Comparison of ENCODE assay signal across 11 cellular contexts in genomic region chr1:50971748-50972305, GRCh38. TPM values are rescaled to one million over a fixed set of nuclear protein-coding genes. Genes with fewer than 3 reads are reported as not detected.
DNase-seq lines count a peak whose midpoint lies in the region; ATAC-seq and TF ChIP-seq lines count a peak whose summit lies in the region.
"Had no signal": no experiment of that assay in that cellular context is flagged by ENCODE, and none has a peak within 500 bp of the region (broad histone marks: within the 10 kb centered on the region; RNA-seq: fewer than 3 reads in every experiment).

No MANE protein-coding gene starts in this region.

- H4K20me1 ChIP-seq in GM23248 (ENCODE audit: insufficient read depth) = no peaks in the 10 kb centered on the region
- H4K20me1 ChIP-seq in osteoblast (ENCODE audit: insufficient read depth, low read length) = no peaks in the 10 kb centered on the region

- no peak for ATAC-seq in GM19023 (IDR thresholded peaks at IDR 0.05; ENCODE audit: unreplicated experiment)
- no peak for ATAC-seq in T-helper 17 cell

- H3K4me3 ChIP-seq in GM23248 (peak overlapping the region; percentile 96), osteoblast (ENCODE audit: insufficient read depth, low read length) (peak overlapping the region; percentile 97)

- peak; percentile 57 for DNase-seq in DMS153 treated with DMSO at 0.1 percent for 48 hours (lab: John Stamatoyannopoulos, UW; ENCODE audit: unreplicated experiment)
- DNase-seq in DMS153 (lab: John Stamatoyannopoulos, UW) = no peak
- no peak for DNase-seq in GM23248
- no peak for DNase-seq in activated T-helper 1 cell treated with anti-CD3 and anti-CD28 coated beads, Interleukin-12 subunit alpha, Interleukin-12 subunit beta, Interleukin-2, Interleukin-4 antibody, amounts not matched to agents 30 ng/mL and 10 ng/mL and 1 ng/mL, durations not matched to agents 14 hours and 24 hours and 36 hours (ENCODE audit: low spot score)
- no peak for DNase-seq in osteoblast (ENCODE audit: insufficient read length, low spot score, missing footprints)
- DNase-seq in T-helper 9 cell = no peak
- no peak for DNase-seq in T-helper 17 cell
- DNase-seq: 8988T, NCI-H146 had no signal

- peaks cover 52% of the 10 kb centered on the region for H3K79me2 ChIP-seq in GM23248 (ENCODE audit: insufficient read depth)
- peaks cover 71% of the 10 kb centered on the region for H3K79me2 ChIP-seq in osteoblast (ENCODE audit: insufficient read depth, low read length)

- peak overlapping the region; percentile 99 for H3K4me3 Mint-ChIP-seq in activated T-helper 1 cell treated with anti-CD3 and anti-CD28 coated beads, Interleukin-12 subunit alpha, Interleukin-12 subunit beta, Interleukin-2, Interleukin-4 antibody, amounts not matched to agents 30 ng/mL and 10 ng/mL and 1 ng/mL, durations not matched to agents 14 hours and 24 hours and 36 hours
- no peak overlapping the region for H3K4me3 Mint-ChIP-seq in T-helper 17 cell

- H3K4me2 ChIP-seq in GM23248 (ENCODE audit: unreplicated experiment) = peak overlapping the region; percentile 89
- H3K4me2 ChIP-seq in osteoblast (ENCODE audit: insufficient read depth, low read length) = peak overlapping the region; percentile 99

- H3K9me3 ChIP-seq in GM23248 (ENCODE audit: low read depth) (no peaks in the 10 kb centered on the region), osteoblast (ENCODE audit: low read depth, low read length) (no peaks in the 10 kb centered on the region), T-helper 17 cell (ENCODE audit: control insufficient read depth, low read length, poor library complexity, severe bottlenecking) (no peaks in the 10 kb centered on the region)

- intact Hi-C loops in activated T-helper 1 cell treated with anti-CD3 and anti-CD28 coated beads, Interleukin-12 subunit alpha, Interleukin-12 subunit beta, Interleukin-2, Interleukin-4 antibody, amounts not matched to agents 30 ng/mL and 10 ng/mL and 1 ng/mL, durations not matched to agents 14 hours and 24 hours and 36 hours (cut with micrococcal nuclease) = loop anchor here (5.0 to 10.0 kb wide), 4 partner anchors 265 to 753 kb away; partner anchors contain the start of genes EPS15 and RNF11

- H3K27ac Mint-ChIP-seq in activated T-helper 1 cell treated with anti-CD3 and anti-CD28 coated beads, Interleukin-12 subunit alpha, Interleukin-12 subunit beta, Interleukin-2, Interleukin-4 antibody, amounts not matched to agents 30 ng/mL and 10 ng/mL and 1 ng/mL, durations not matched to agents 14 hours and 24 hours and 36 hours = no peak overlapping the region
- no peak overlapping the region for H3K27ac Mint-ChIP-seq in T-helper 17 cell
- H3K27ac Mint-ChIP-seq: nephron had no signal

- WGBS in GM23248 (ENCODE audit: low coverage in 1 of 2, low lambda C conversion rate in 2 of 2, missing lambda C conversion rate in 2 of 2), 2 experiments = 85 to 88% methylated on average over 6 of the region's 6 CpGs

- H3K4me1 ChIP-seq in GM23248 (ENCODE audit: insufficient read depth) (peaks cover 28% of the 10 kb centered on the region), osteoblast (ENCODE audit: insufficient read depth, low read length) (peaks cover 25% of the 10 kb centered on the region)

- H3K9me2 ChIP-seq in GM23248 (ENCODE audit: insufficient read depth) = no peaks in the 10 kb centered on the region

- TF ChIP-seq CTCF in osteoblast (IDR thresholded peaks at IDR 0.05; ENCODE audit: extremely low read depth, low read depth, low read length) = no peak

- peak overlapping the region; percentile 93 for H3K9ac ChIP-seq in GM23248

- peaks cover 29% of the 10 kb centered on the region for H3F3A ChIP-seq in GM23248 (ENCODE audit: insufficient read depth)

- H3K27ac ChIP-seq in GM23248 = peak overlapping the region; percentile 96; the same call in 1 of the 2 replicates
- peak overlapping the region; percentile 98 for H3K27ac ChIP-seq in osteoblast (ENCODE audit: low read depth, low read length)

- in situ Hi-C loops in GM23248 (cut with MboI) = no loop called here

- H3K9me3 Mint-ChIP-seq in activated T-helper 1 cell treated with anti-CD3 and anti-CD28 coated beads, Interleukin-12 subunit alpha, Interleukin-12 subunit beta, Interleukin-2, Interleukin-4 antibody, amounts not matched to agents 30 ng/mL and 10 ng/mL and 1 ng/mL, durations not matched to agents 14 hours and 24 hours and 36 hours = no peaks in the 10 kb centered on the region
- H3K9me3 Mint-ChIP-seq: nephron had no signal

- H3K4me1 Mint-ChIP-seq in activated T-helper 1 cell treated with anti-CD3 and anti-CD28 coated beads, Interleukin-12 subunit alpha, Interleukin-12 subunit beta, Interleukin-2, Interleukin-4 antibody, amounts not matched to agents 30 ng/mL and 10 ng/mL and 1 ng/mL, durations not matched to agents 14 hours and 24 hours and 36 hours (ENCODE audit: low read depth) = peaks cover 54% of the 10 kb centered on the region
- H3K4me1 Mint-ChIP-seq in T-helper 17 cell = peaks cover 26% of the 10 kb centered on the region

- H2AFZ ChIP-seq in GM23248 (peak overlapping the region; percentile 92), osteoblast (ENCODE audit: low read length) (peak overlapping the region; percentile 36)

- no peaks in the 10 kb centered on the region for H3K27me3 ChIP-seq in GM23248 (replicated peaks; ENCODE audit: insufficient read depth)
- no peaks in the 10 kb centered on the region for H3K27me3 ChIP-seq in osteoblast (ENCODE audit: insufficient read depth, low read length)

- H3K36me3 ChIP-seq in GM23248 (ENCODE audit: low read depth) (no peaks in the 10 kb centered on the region), osteoblast (ENCODE audit: insufficient read depth, low read length) (no peaks in the 10 kb centered on the region)

- H3K36me3 Mint-ChIP-seq in activated T-helper 1 cell treated with anti-CD3 and anti-CD28 coated beads, Interleukin-12 subunit alpha, Interleukin-12 subunit beta, Interleukin-2, Interleukin-4 antibody, amounts not matched to agents 30 ng/mL and 10 ng/mL and 1 ng/mL, durations not matched to agents 14 hours and 24 hours and 36 hours (ENCODE audit: low read depth) = peaks cover 29% of the 10 kb centered on the region
- H3K36me3 Mint-ChIP-seq in T-helper 17 cell (ENCODE audit: low read depth) = peaks cover 5% of the 10 kb centered on the region

- H3K27me3 Mint-ChIP-seq in activated T-helper 1 cell treated with anti-CD3 and anti-CD28 coated beads, Interleukin-12 subunit alpha, Interleukin-12 subunit beta, Interleukin-2, Interleukin-4 antibody, amounts not matched to agents 30 ng/mL and 10 ng/mL and 1 ng/mL, durations not matched to agents 14 hours and 24 hours and 36 hours (ENCODE audit: insufficient read depth) = peaks cover 9% of the 10 kb centered on the region
- peaks cover 7% of the 10 kb centered on the region for H3K27me3 Mint-ChIP-seq in T-helper 17 cell

RNA-seq across cellular contexts. Expression of gene CDKN2C, which starts 1.8 kb away (rescaled TPM):
- total RNA-seq in GM23248 (2014; rRNA removed; shearing (Covaris generic)) = 17.3 and 19.2 TPM in 2 replicates
- polyA plus RNA-seq in GM23248 (2016; fragmentation: Nextera tagmentation; extraction: Ambion mirVana) = 11.7 and 12.6 TPM in 2 replicates
- 13.7 and 14.9 TPM in 2 replicates for total RNA-seq in activated T-helper 1 cell treated with anti-CD3 and anti-CD28 coated beads, Interleukin-12 subunit alpha, Interleukin-12 subunit beta, Interleukin-2, Interleukin-4 antibody, amounts not matched to agents 30 ng/mL and 10 ng/mL and 1 ng/mL, durations not matched to agents 14 hours and 24 hours and 36 hours
- total RNA-seq in osteoblast (18.9 and 34.4 TPM in 2 replicates), T-helper 17 cell (1 to 10 TPM; 7.7 to 8.2 TPM)

RNA-seq across cellular contexts. Expression of gene FAF1, which starts 11.8 kb away (rescaled TPM):
- total RNA-seq in GM23248 (2014; rRNA removed; shearing (Covaris generic)) = 49.1 and 53.9 TPM in 2 replicates
- polyA plus RNA-seq in GM23248 (2016; fragmentation: Nextera tagmentation; extraction: Ambion mirVana) = 7.2 and 9.5 TPM in 2 replicates
- 58.8 and 62.0 TPM in 2 replicates for total RNA-seq in activated T-helper 1 cell treated with anti-CD3 and anti-CD28 coated beads, Interleukin-12 subunit alpha, Interleukin-12 subunit beta, Interleukin-2, Interleukin-4 antibody, amounts not matched to agents 30 ng/mL and 10 ng/mL and 1 ng/mL, durations not matched to agents 14 hours and 24 hours and 36 hours
- total RNA-seq in osteoblast (40.5 and 52.2 TPM in 2 replicates), T-helper 17 cell (10 to 100 TPM; 45.8 to 50.1 TPM)
